9 cellular contexts compared by ENCODE assay signal in genomic region chr11:75873417-75874148, GRCh38. TPM values are rescaled to one million over a fixed set of nuclear protein-coding genes. Genes with fewer than 3 reads are reported as not detected.
DNase-seq lines count a peak whose midpoint lies in the region; ATAC-seq and TF ChIP-seq lines count a peak whose summit lies in the region.
"Had no signal": no experiment of that assay in that cellular context is flagged by ENCODE, and none has a peak within 500 bp of the region (broad histone marks: within the 10 kb centered on the region; RNA-seq: fewer than 3 reads in every experiment).

No MANE protein-coding gene starts in this region.

- ATAC-seq in GM19023 (IDR thresholded peaks at IDR 0.05; ENCODE audit: unreplicated experiment) (peak; percentile 69), HG02623 (IDR thresholded peaks at IDR 0.05; ENCODE audit: unreplicated experiment) (peak; percentile 83)

- H3K27me3 ChIP-seq in HAP-1 (ENCODE audit: low read depth) = no peaks in the 10 kb centered on the region

- intact Hi-C loops in posterior vena cava (cut with DNase I) = no loop called here

- DNase-seq in NOMO-1 treated with DMSO at 0.1 percent for 48 hours (lab: John Stamatoyannopoulos, UW; ENCODE audit: unreplicated experiment) (peak; percentile 78), neural crest cell (ENCODE audit: low read depth, low spot score) (no peak), HAP-1 (ENCODE audit: low spot score in 2 of 2) (no peak), mesothelial cell of epicardium (ENCODE audit: low spot score in 2 of 2, unreplicated experiment in 2 of 2) (no peak), posterior vena cava (ENCODE audit: low spot score) (no peak), D341Med (ENCODE audit: low spot score) (no peak)

- in situ Hi-C loops in HAP-1 (cut with MboI; ENCODE audit: low sequenced_read_pairs) = no loop called here

- H3K9me3 Mint-ChIP-seq in neural crest cell (no peaks in the 10 kb centered on the region), mesothelial cell of epicardium (no peaks in the 10 kb centered on the region)

- H3K36me3 Mint-ChIP-seq in neural crest cell (ENCODE audit: low read depth) (no peaks in the 10 kb centered on the region), mesothelial cell of epicardium (peaks cover 3% of the 10 kb centered on the region)

- peak overlapping the region; percentile 27 for H3K4me3 Mint-ChIP-seq in neural crest cell
- no peak overlapping the region for H3K4me3 Mint-ChIP-seq in mesothelial cell of epicardium

- H3K4me1 Mint-ChIP-seq in neural crest cell (peaks cover 42% of the 10 kb centered on the region), mesothelial cell of epicardium (peaks cover 30% of the 10 kb centered on the region)

- peaks cover 9% of the 10 kb centered on the region for H3K4me1 ChIP-seq in HAP-1

- TF ChIP-seq CTCF in neural crest cell (conservative IDR thresholded peaks at IDR 0.05) (no peak), mesothelial cell of epicardium (IDR thresholded peaks at IDR 0.05; ENCODE audit: unreplicated experiment) (no peak)

- no peak overlapping the region for H3K4me3 ChIP-seq in HAP-1
- H3K4me3 ChIP-seq: thoracic aorta had no signal

- H3K27ac Mint-ChIP-seq in neural crest cell (ENCODE audit: unreplicated experiment) (no peak overlapping the region), mesothelial cell of epicardium (no peak overlapping the region)

- H3K36me3 ChIP-seq in HAP-1 (replicated peaks) = no peaks in the 10 kb centered on the region
- H3K36me3 ChIP-seq: thoracic aorta had no signal

- H3K9me3 ChIP-seq in HAP-1 = no peaks in the 10 kb centered on the region
- H3K9me3 ChIP-seq: thoracic aorta had no signal

- H3K27me3 Mint-ChIP-seq in neural crest cell (ENCODE audit: low read depth) = no peaks in the 10 kb centered on the region
- H3K27me3 Mint-ChIP-seq in mesothelial cell of epicardium (ENCODE audit: low read depth) = no peaks in the 10 kb centered on the region

RNA-seq across cellular contexts. Expression of gene UVRAG, which starts 58.6 kb away (rescaled TPM):
- total RNA-seq in neural crest cell = 24.1 and 29.0 TPM in 2 replicates
- total RNA-seq in mesothelial cell of epicardium = 27.3 to 27.6 TPM (median 27.4 TPM) in 3 replicates
- 10 to 100 TPM; 27.0 to 27.8 TPM for total RNA-seq in posterior vena cava
